Comparison of ENCODE assay signal across 1 cellular context in the genomic region with DNA sequence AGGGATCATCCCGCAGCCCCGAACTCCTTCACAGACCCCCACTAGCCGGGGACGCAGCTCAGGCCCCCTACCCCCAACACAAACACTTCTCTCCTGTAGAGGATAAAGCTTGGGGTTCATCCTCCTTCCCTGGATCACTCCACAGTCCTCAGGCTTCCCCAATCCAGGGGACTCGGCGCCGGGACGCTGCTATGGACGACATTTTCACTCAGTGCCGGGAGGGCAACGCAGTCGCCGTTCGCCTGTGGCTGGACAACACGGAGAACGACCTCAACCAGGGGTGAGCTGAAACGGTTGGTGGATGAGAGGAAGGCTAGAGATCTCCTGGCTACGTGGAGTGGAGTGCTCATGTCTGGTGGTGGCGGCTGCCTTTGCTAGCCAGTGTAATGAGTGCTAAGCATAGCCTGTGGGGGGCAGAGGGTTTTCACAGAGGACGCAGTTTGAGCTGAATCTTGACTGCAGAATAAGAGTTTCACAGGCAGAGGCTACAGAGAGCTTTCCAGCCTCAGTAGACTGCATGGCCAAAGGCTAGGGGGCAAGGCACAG.
TF ChIP-seq lines count a peak whose summit lies in the region.

No MANE protein-coding gene starts in this region.

TF ChIP-seq in GM12878, 131 proteins besides CTCF, POLR2A, EP300 and RAD21 (continues in another document):
- TF ChIP-seq, protein P1, sequence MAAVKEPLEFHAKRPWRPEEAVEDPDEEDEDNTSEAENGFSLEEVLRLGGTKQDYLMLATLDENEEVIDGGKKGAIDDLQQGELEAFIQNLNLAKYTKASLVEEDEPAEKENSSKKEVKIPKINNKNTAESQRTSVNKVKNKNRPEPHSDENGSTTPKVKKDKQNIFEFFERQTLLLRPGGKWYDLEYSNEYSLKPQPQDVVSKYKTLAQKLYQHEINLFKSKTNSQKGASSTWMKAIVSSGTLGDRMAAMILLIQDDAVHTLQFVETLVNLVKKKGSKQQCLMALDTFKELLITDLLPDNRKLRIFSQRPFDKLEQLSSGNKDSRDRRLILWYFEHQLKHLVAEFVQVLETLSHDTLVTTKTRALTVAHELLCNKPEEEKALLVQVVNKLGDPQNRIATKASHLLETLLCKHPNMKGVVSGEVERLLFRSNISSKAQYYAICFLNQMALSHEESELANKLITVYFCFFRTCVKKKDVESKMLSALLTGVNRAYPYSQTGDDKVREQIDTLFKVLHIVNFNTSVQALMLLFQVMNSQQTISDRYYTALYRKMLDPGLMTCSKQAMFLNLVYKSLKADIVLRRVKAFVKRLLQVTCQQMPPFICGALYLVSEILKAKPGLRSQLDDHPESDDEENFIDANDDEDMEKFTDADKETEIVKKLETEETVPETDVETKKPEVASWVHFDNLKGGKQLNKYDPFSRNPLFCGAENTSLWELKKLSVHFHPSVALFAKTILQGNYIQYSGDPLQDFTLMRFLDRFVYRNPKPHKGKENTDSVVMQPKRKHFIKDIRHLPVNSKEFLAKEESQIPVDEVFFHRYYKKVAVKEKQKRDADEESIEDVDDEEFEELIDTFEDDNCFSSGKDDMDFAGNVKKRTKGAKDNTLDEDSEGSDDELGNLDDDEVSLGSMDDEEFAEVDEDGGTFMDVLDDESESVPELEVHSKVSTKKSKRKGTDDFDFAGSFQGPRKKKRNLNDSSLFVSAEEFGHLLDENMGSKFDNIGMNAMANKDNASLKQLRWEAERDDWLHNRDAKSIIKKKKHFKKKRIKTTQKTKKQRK (IDR thresholded peaks at IDR 0.05; ENCODE audit: low read depth, low read length): no peak
- TF ChIP-seq, protein P2, sequence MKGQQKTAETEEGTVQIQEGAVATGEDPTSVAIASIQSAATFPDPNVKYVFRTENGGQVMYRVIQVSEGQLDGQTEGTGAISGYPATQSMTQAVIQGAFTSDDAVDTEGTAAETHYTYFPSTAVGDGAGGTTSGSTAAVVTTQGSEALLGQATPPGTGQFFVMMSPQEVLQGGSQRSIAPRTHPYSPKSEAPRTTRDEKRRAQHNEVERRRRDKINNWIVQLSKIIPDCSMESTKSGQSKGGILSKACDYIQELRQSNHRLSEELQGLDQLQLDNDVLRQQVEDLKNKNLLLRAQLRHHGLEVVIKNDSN (IDR thresholded peaks at IDR 0.05; ENCODE audit: borderline replicate concordance, extremely low read length, insufficient read depth, low read depth, low read length): no peak
- TF ChIP-seq NFXL1 (IDR thresholded peaks at IDR 0.05; ENCODE audit: borderline replicate concordance) (no peak), HDAC6 (IDR thresholded peaks at IDR 0.05; ENCODE audit: unreplicated experiment) (no peak), ETV6 (conservative IDR thresholded peaks at IDR 0.05 in 1 of 2, IDR thresholded peaks at IDR 0.05 in 1 of 2; ENCODE audit: borderline replicate concordance in 1 of 2, low read depth in 1 of 2) (no peak), CHD2 (IDR thresholded peaks at IDR 0.05; ENCODE audit: borderline replicate concordance, low read depth, low read length) (no peak), SUZ12 (IDR thresholded peaks at IDR 0.05; ENCODE audit: unreplicated experiment) (no peak), MXI1 (IDR thresholded peaks at IDR 0.05; ENCODE audit: low read depth, low read length) (peak; percentile 83), ZNF622 (IDR thresholded peaks at IDR 0.05) (no peak), BRCA1 (IDR thresholded peaks at IDR 0.05; ENCODE audit: low read depth, low read length) (no peak), SMARCA5 (IDR thresholded peaks at IDR 0.05) (peak; percentile 28; the same call in 1 of the 2 replicates), PML (IDR thresholded peaks at IDR 0.05; ENCODE audit: low read length) (no peak), TCF3 (IDR thresholded peaks at IDR 0.05; ENCODE audit: borderline replicate concordance, insufficient read depth, low read depth, low read length) (no peak), RAD51 (IDR thresholded peaks at IDR 0.05) (no peak), LARP7 (IDR thresholded peaks at IDR 0.05) (no peak), YY1 (IDR thresholded peaks at IDR 0.05; ENCODE audit: low read depth, low read length) (no peak), NRF1 (conservative IDR thresholded peaks at IDR 0.05; ENCODE audit: low read depth, low read length) (no peak), ESRRA (IDR thresholded peaks at IDR 0.05; ENCODE audit: low read length) (no peak), HDGF (IDR thresholded peaks at IDR 0.05) (no peak), TCF12 (IDR thresholded peaks at IDR 0.05; ENCODE audit: low read depth, low read length) (no peak)
- TF ChIP-seq, protein P3, sequence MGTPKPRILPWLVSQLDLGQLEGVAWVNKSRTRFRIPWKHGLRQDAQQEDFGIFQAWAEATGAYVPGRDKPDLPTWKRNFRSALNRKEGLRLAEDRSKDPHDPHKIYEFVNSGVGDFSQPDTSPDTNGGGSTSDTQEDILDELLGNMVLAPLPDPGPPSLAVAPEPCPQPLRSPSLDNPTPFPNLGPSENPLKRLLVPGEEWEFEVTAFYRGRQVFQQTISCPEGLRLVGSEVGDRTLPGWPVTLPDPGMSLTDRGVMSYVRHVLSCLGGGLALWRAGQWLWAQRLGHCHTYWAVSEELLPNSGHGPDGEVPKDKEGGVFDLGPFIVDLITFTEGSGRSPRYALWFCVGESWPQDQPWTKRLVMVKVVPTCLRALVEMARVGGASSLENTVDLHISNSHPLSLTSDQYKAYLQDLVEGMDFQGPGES (IDR thresholded peaks at IDR 0.05): no peak
- TF ChIP-seq, protein P4, sequence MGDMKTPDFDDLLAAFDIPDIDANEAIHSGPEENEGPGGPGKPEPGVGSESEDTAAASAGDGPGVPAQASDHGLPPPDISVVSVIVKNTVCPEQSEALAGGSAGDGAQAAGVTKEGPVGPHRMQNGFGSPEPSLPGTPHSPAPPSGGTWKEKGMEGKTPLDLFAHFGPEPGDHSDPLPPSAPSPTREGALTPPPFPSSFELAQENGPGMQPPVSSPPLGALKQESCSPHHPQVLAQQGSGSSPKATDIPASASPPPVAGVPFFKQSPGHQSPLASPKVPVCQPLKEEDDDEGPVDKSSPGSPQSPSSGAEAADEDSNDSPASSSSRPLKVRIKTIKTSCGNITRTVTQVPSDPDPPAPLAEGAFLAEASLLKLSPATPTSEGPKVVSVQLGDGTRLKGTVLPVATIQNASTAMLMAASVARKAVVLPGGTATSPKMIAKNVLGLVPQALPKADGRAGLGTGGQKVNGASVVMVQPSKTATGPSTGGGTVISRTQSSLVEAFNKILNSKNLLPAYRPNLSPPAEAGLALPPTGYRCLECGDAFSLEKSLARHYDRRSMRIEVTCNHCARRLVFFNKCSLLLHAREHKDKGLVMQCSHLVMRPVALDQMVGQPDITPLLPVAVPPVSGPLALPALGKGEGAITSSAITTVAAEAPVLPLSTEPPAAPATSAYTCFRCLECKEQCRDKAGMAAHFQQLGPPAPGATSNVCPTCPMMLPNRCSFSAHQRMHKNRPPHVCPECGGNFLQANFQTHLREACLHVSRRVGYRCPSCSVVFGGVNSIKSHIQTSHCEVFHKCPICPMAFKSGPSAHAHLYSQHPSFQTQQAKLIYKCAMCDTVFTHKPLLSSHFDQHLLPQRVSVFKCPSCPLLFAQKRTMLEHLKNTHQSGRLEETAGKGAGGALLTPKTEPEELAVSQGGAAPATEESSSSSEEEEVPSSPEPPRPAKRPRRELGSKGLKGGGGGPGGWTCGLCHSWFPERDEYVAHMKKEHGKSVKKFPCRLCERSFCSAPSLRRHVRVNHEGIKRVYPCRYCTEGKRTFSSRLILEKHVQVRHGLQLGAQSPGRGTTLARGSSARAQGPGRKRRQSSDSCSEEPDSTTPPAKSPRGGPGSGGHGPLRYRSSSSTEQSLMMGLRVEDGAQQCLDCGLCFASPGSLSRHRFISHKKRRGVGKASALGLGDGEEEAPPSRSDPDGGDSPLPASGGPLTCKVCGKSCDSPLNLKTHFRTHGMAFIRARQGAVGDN (IDR thresholded peaks at IDR 0.05): no peak
- TF ChIP-seq, protein P5, sequence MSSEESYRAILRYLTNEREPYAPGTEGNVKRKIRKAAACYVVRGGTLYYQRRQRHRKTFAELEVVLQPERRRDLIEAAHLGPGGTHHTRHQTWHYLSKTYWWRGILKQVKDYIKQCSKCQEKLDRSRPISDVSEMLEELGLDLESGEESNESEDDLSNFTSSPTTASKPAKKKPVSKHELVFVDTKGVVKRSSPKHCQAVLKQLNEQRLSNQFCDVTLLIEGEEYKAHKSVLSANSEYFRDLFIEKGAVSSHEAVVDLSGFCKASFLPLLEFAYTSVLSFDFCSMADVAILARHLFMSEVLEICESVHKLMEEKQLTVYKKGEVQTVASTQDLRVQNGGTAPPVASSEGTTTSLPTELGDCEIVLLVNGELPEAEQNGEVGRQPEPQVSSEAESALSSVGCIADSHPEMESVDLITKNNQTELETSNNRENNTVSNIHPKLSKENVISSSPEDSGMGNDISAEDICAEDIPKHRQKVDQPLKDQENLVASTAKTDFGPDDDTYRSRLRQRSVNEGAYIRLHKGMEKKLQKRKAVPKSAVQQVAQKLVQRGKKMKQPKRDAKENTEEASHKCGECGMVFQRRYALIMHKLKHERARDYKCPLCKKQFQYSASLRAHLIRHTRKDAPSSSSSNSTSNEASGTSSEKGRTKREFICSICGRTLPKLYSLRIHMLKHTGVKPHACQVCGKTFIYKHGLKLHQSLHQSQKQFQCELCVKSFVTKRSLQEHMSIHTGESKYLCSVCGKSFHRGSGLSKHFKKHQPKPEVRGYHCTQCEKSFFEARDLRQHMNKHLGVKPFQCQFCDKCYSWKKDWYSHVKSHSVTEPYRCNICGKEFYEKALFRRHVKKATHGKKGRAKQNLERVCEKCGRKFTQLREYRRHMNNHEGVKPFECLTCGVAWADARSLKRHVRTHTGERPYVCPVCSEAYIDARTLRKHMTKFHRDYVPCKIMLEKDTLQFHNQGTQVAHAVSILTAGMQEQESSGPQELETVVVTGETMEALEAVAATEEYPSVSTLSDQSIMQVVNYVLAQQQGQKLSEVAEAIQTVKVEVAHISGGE (CRISPR knock-in tag; IDR thresholded peaks at IDR 0.05): no peak
- TF ChIP-seq, protein P6, sequence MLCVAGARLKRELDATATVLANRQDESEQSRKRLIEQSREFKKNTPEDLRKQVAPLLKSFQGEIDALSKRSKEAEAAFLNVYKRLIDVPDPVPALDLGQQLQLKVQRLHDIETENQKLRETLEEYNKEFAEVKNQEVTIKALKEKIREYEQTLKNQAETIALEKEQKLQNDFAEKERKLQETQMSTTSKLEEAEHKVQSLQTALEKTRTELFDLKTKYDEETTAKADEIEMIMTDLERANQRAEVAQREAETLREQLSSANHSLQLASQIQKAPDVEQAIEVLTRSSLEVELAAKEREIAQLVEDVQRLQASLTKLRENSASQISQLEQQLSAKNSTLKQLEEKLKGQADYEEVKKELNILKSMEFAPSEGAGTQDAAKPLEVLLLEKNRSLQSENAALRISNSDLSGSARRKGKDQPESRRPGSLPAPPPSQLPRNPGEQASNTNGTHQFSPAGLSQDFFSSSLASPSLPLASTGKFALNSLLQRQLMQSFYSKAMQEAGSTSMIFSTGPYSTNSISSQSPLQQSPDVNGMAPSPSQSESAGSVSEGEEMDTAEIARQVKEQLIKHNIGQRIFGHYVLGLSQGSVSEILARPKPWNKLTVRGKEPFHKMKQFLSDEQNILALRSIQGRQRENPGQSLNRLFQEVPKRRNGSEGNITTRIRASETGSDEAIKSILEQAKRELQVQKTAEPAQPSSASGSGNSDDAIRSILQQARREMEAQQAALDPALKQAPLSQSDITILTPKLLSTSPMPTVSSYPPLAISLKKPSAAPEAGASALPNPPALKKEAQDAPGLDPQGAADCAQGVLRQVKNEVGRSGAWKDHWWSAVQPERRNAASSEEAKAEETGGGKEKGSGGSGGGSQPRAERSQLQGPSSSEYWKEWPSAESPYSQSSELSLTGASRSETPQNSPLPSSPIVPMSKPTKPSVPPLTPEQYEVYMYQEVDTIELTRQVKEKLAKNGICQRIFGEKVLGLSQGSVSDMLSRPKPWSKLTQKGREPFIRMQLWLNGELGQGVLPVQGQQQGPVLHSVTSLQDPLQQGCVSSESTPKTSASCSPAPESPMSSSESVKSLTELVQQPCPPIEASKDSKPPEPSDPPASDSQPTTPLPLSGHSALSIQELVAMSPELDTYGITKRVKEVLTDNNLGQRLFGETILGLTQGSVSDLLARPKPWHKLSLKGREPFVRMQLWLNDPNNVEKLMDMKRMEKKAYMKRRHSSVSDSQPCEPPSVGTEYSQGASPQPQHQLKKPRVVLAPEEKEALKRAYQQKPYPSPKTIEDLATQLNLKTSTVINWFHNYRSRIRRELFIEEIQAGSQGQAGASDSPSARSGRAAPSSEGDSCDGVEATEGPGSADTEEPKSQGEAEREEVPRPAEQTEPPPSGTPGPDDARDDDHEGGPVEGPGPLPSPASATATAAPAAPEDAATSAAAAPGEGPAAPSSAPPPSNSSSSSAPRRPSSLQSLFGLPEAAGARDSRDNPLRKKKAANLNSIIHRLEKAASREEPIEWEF (IDR thresholded peaks at IDR 0.05; ENCODE audit: insufficient replicate concordance, low read depth, low read length): no peak
- TF ChIP-seq, protein P7, sequence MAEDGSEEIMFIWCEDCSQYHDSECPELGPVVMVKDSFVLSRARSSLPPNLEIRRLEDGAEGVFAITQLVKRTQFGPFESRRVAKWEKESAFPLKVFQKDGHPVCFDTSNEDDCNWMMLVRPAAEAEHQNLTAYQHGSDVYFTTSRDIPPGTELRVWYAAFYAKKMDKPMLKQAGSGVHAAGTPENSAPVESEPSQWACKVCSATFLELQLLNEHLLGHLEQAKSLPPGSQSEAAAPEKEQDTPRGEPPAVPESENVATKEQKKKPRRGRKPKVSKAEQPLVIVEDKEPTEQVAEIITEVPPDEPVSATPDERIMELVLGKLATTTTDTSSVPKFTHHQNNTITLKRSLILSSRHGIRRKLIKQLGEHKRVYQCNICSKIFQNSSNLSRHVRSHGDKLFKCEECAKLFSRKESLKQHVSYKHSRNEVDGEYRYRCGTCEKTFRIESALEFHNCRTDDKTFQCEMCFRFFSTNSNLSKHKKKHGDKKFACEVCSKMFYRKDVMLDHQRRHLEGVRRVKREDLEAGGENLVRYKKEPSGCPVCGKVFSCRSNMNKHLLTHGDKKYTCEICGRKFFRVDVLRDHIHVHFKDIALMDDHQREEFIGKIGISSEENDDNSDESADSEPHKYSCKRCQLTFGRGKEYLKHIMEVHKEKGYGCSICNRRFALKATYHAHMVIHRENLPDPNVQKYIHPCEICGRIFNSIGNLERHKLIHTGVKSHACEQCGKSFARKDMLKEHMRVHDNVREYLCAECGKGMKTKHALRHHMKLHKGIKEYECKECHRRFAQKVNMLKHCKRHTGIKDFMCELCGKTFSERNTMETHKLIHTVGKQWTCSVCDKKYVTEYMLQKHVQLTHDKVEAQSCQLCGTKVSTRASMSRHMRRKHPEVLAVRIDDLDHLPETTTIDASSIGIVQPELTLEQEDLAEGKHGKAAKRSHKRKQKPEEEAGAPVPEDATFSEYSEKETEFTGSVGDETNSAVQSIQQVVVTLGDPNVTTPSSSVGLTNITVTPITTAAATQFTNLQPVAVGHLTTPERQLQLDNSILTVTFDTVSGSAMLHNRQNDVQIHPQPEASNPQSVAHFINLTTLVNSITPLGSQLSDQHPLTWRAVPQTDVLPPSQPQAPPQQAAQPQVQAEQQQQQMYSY (CRISPR knock-in tag; IDR thresholded peaks at IDR 0.05): no peak
